ENCODE assay signal across 1 cellular context in genomic region chr2:10341193-10341592, GRCh38.
TF ChIP-seq lines count a peak whose summit lies in the region.

No MANE protein-coding gene starts in this region.

TF ChIP-seq in K562, 482 proteins besides CTCF, POLR2A, EP300 and RAD21 (continued from another document):
- TF ChIP-seq ZBTB40 (IDR thresholded peaks at IDR 0.05) (no peak), ZBTB40 (CRISPR knock-in tag; IDR thresholded peaks at IDR 0.05) (no peak), SMARCA5 (IDR thresholded peaks at IDR 0.05) (0 out of 2 replicates have a peak, but pooled peaks have one; percentile 63), CBFA2T2 (conservative IDR thresholded peaks at IDR 0.05) (no peak), TRIM24 (IDR thresholded peaks at IDR 0.05) (peak; percentile 43 to 44; a peak in 1 of 4 replicates), HIVEP1 (CRISPR knock-in tag; IDR thresholded peaks at IDR 0.05) (no peak), TEAD1 (CRISPR knock-in tag; IDR thresholded peaks at IDR 0.05) (no peak), IRF9 (tag; IDR thresholded peaks at IDR 0.05) (peak; percentile 59), MTA1 (IDR thresholded peaks at IDR 0.05; ENCODE audit: borderline replicate concordance) (no peak), ZNF146 (CRISPR knock-in tag; IDR thresholded peaks at IDR 0.05; ENCODE audit: unreplicated experiment) (no peak), ZNF232 (CRISPR knock-in tag; IDR thresholded peaks at IDR 0.05) (no peak), ZEB2 (IDR thresholded peaks at IDR 0.05) (0 out of 2 replicates have a peak, but pooled peaks have one; percentile 21), ZNF121 (CRISPR knock-in tag; conservative IDR thresholded peaks at IDR 0.05) (peak; percentile 93), SRSF1 (IDR thresholded peaks at IDR 0.05; ENCODE audit: low read depth, low read length) (no peak), NFIX (CRISPR knock-in tag; IDR thresholded peaks at IDR 0.05; ENCODE audit: low read depth) (no peak), CEBPG (CRISPR knock-in tag; IDR thresholded peaks at IDR 0.05) (peak; percentile 80), CEBPG (tag; conservative IDR thresholded peaks at IDR 0.05 in 1 of 2, IDR thresholded peaks at IDR 0.05 in 1 of 2) (peak; percentile 56 to 81), CEBPB (tag; IDR thresholded peaks at IDR 0.05) (peak; percentile 96), CHCHD3 (CRISPR knock-in tag; IDR thresholded peaks at IDR 0.05) (no peak), FOXJ2 (tag; IDR thresholded peaks at IDR 0.05) (no peak), PURB (CRISPR knock-in tag; IDR thresholded peaks at IDR 0.05; ENCODE audit: low read depth) (no peak), ATF7 (IDR thresholded peaks at IDR 0.05) (no peak), DPF2 (IDR thresholded peaks at IDR 0.05) (peak; percentile 61; the same call in 1 of the 2 replicates), MBD2 (IDR thresholded peaks at IDR 0.05; ENCODE audit: borderline replicate concordance, low read depth) (no peak), HMG20A (CRISPR knock-in tag; conservative IDR thresholded peaks at IDR 0.05) (no peak), MCM7 (IDR thresholded peaks at IDR 0.05) (no peak), MAFF (IDR thresholded peaks at IDR 0.05; ENCODE audit: low read length) (no peak), WHSC1 (IDR thresholded peaks at IDR 0.05; ENCODE audit: low read length) (no peak), TCF7L2 (IDR thresholded peaks at IDR 0.05; ENCODE audit: low read depth, low read length) (no peak), TOE1 (IDR thresholded peaks at IDR 0.05; ENCODE audit: borderline replicate concordance) (no peak), TOE1 (CRISPR knock-in tag; IDR thresholded peaks at IDR 0.05; ENCODE audit: borderline replicate concordance, low read depth) (no peak), HINFP (tag; conservative IDR thresholded peaks at IDR 0.05; ENCODE audit: low read depth) (no peak), ZNF197 (CRISPR knock-in tag; IDR thresholded peaks at IDR 0.05; ENCODE audit: low read depth) (no peak)
